Comparison of ENCODE assay signal across 28 cellular contexts in genomic region chr5:160305319-160305718, GRCh38.
"Had no signal": no experiment of that assay in that cellular context is flagged by ENCODE, and none has a peak within 500 bp of the region (broad histone marks: within the 10 kb centered on the region; RNA-seq: fewer than 3 reads in every experiment).

No MANE protein-coding gene starts in this region.

- H3K9ac ChIP-seq: parathyroid adenoma had no signal

- H3K4me3 ChIP-seq: heart right ventricle, left ventricle myocardium inferior, lung, psoas muscle, right lobe of liver, stomach, testis, thyroid gland, transverse colon, upper lobe of right lung had no signal

- H3K9me3 Mint-ChIP-seq: immature natural killer cell; mesothelial cell of epicardium; naive B cell; nephron; neural crest cell; stimulated activated naive B cell treated with anti-CD40 and anti-IgM and Interleukin-4, amounts not matched to agents 10 μg/mL and 1 μg/mL and 100 μg/mL, for 72 hours had no signal

- ATAC-seq: heart right ventricle; psoas muscle; right lobe of liver; stimulated activated naive B cell treated with anti-CD40 and anti-IgM and Interleukin-4, amounts not matched to agents 10 μg/mL and 1 μg/mL and 100 μg/mL, for 72 hours; stimulated activated naive CD8-positive, alpha-beta T cell treated with anti-CD3 and anti-CD28 coated beads, Interleukin-15, Interleukin-2, amounts not matched to agents 100 U/mL and 50 U/mL, for 24 hours; upper lobe of right lung had no signal

- FAIRE-seq: islet of Langerhans, kidney, urothelium cell line had no signal

- H3K4me1 ChIP-seq: parathyroid adenoma, psoas muscle, right lobe of liver, testis, thyroid gland, upper lobe of right lung had no signal

- DNase-seq: heart right ventricle; hippocampal formation; immature natural killer cell; kidney; left ventricle myocardium inferior; mesendoderm; naive B cell; nucleus accumbens; psoas muscle; stimulated activated CD4-positive, alpha-beta T cell treated with anti-CD3 and anti-CD28 coated beads, Interleukin-12 subunit alpha, Interleukin-12 subunit beta, amount 100 ng/mL, for 4 hours; stimulated activated CD4-positive, alpha-beta T cell treated with anti-CD3 and anti-CD28 coated beads, Interleukin-15, amount 100 ng/mL, for 24 hours; stimulated activated CD4-positive, alpha-beta T cell treated with anti-CD3 and anti-CD28 coated beads, Interleukin-2, amount 100 ng/mL, for 24 hours; stimulated activated CD4-positive, alpha-beta T cell treated with anti-CD3 and anti-CD28 coated beads, Interleukin-4, amount 100 ng/mL, for 1 hour; stimulated activated naive B cell treated with anti-CD40 and anti-IgM and Interleukin-4, amounts not matched to agents 10 μg/mL and 1 μg/mL and 100 μg/mL, for 72 hours; stimulated activated naive CD8-positive, alpha-beta T cell treated with anti-CD3 and anti-CD28 coated beads, Interleukin-15, Interleukin-2, amounts not matched to agents 100 U/mL and 50 U/mL, for 24 hours; testis; thyroid gland; transverse colon; upper lobe of right lung had no signal

- H3K27ac ChIP-seq: heart right ventricle, left ventricle myocardium inferior, parathyroid adenoma, psoas muscle, right lobe of liver, stomach, testis, thyroid gland, upper lobe of right lung had no signal

- H3K4me1 Mint-ChIP-seq: naive B cell; nephron; stimulated activated naive B cell treated with anti-CD40 and anti-IgM and Interleukin-4, amounts not matched to agents 10 μg/mL and 1 μg/mL and 100 μg/mL, for 72 hours had no signal

- H3K36me3 ChIP-seq: left ventricle myocardium inferior, right lobe of liver, thyroid gland, transverse colon, upper lobe of right lung had no signal

- H3K79me2 ChIP-seq: parathyroid adenoma had no signal

- H2AFZ ChIP-seq: parathyroid adenoma had no signal

- H3K9me3 ChIP-seq: heart right ventricle, left ventricle myocardium inferior, psoas muscle, right lobe of liver, stomach, testis, thyroid gland, transverse colon, upper lobe of right lung had no signal

- H3K4me3 Mint-ChIP-seq: immature natural killer cell; mesothelial cell of epicardium; nephron; stimulated activated naive B cell treated with anti-CD40 and anti-IgM and Interleukin-4, amounts not matched to agents 10 μg/mL and 1 μg/mL and 100 μg/mL, for 72 hours had no signal

- H3K27me3 ChIP-seq: right lobe of liver, testis, thyroid gland, transverse colon, upper lobe of right lung had no signal

- H3K27ac Mint-ChIP-seq: mesothelial cell of epicardium; nephron; stimulated activated naive B cell treated with anti-CD40 and anti-IgM and Interleukin-4, amounts not matched to agents 10 μg/mL and 1 μg/mL and 100 μg/mL, for 72 hours had no signal

- H3K36me3 Mint-ChIP-seq: naive B cell; stimulated activated naive B cell treated with anti-CD40 and anti-IgM and Interleukin-4, amounts not matched to agents 10 μg/mL and 1 μg/mL and 100 μg/mL, for 72 hours had no signal
